ENCODE assay signal across 11 cellular contexts in the genomic region with DNA sequence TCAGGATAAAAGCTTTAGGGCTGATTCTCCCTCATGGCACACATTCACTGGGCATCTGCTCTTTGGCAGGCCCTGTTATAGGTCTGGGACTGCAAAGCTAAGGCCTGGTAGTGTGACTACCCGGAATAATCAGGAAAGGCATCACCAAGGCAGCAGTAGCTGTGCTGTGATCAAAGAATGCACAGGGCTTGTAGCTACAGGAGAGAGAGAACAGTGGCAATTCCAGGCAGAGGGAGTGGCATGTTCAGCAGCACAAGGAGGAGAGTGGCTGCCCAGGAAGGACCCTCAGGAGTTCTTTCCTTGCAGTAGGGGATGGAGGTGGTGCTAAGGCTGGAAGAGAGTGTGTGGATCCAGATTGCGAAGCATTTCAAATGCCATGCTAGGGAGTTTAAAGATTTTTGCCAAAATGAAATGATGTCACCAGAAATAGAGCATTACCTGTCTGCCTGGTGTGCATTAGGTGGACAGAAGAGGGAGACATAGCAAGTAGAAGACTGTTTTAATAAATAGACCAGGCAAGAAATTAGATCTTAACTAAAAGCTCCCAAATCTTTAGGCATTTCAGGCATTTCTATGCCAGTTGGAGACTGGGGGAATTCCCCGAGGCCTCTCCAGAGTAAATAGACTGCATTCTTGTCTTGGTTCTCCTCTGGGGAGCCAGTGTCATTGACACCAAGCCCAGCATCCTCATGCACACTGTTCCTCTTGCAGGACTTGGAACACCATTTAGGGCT.
A peak's percentile ranks its signal among the peaks of the same experiment; 100 is the strongest.
DNase-seq lines count a peak whose midpoint lies in the region; ATAC-seq and TF ChIP-seq lines count a peak whose summit lies in the region.
"Had no signal": no experiment of that assay in that cellular context is flagged by ENCODE, and none has a peak within 500 bp of the region (broad histone marks: within the 10 kb centered on the region; RNA-seq: fewer than 3 reads in every experiment).

No MANE protein-coding gene starts in this region.

- intact Hi-C loops in aorta (cut with DNase I) = no loop called here

- H3K27me3 ChIP-seq in aorta (ENCODE audit: control insufficient read depth in 1 of 2, insufficient read depth in 2 of 2, low read length in 1 of 2) = no peaks in the 10 kb centered on the region

- ATAC-seq in stimulated activated naive CD8-positive, alpha-beta T cell treated with anti-CD3 and anti-CD28 coated beads, Interleukin-15, Interleukin-2, amounts not matched to agents 100 U/mL and 50 U/mL, for 24 hours = no peak
- peak; percentile 21 for ATAC-seq in WTC11
- ATAC-seq in aorta (ENCODE audit: low FRiP score) = peak; percentile 23
- ATAC-seq in activated T-helper 17 cell treated with anti-CD3 and anti-CD28 coated beads, Interleukin-2, amount 50 U/mL, for 72 hours (replicated peaks) = no peak

- peaks cover 27% of the 10 kb centered on the region for H3K36me3 Mint-ChIP-seq in stimulated activated naive CD8-positive, alpha-beta T cell treated with anti-CD3 and anti-CD28 coated beads, Interleukin-15, Interleukin-2, amounts not matched to agents 100 ng/mL and 50 ng/mL, for 24 hours (ENCODE audit: low read depth)
- peaks cover 40% of the 10 kb centered on the region for H3K36me3 Mint-ChIP-seq in WTC11
- no peaks in the 10 kb centered on the region for H3K36me3 Mint-ChIP-seq in glutamatergic neuron (ENCODE audit: unreplicated experiment)
- H3K36me3 Mint-ChIP-seq in activated T-helper 17 cell treated with anti-CD3 and anti-CD28 coated beads, Interleukin-2, amount 50 U/mL, for 72 hours (ENCODE audit: low read depth) = peaks cover 84% of the 10 kb centered on the region

- H3K4me1 ChIP-seq in aorta (ENCODE audit: control insufficient read depth in 1 of 2, insufficient read depth in 2 of 2, low read length in 2 of 2) = no peaks in the 10 kb centered on the region

- no peaks in the 10 kb centered on the region for H3K9me3 Mint-ChIP-seq in stimulated activated naive CD8-positive, alpha-beta T cell treated with anti-CD3 and anti-CD28 coated beads, Interleukin-15, Interleukin-2, amounts not matched to agents 100 ng/mL and 50 ng/mL, for 24 hours
- H3K9me3 Mint-ChIP-seq in WTC11 (no peaks in the 10 kb centered on the region), glutamatergic neuron (ENCODE audit: unreplicated experiment) (peaks cover 9% of the 10 kb centered on the region)
- no peaks in the 10 kb centered on the region for H3K9me3 Mint-ChIP-seq in activated T-helper 17 cell treated with anti-CD3 and anti-CD28 coated beads, Interleukin-2, amount 50 U/mL, for 72 hours
- H3K9me3 Mint-ChIP-seq: T-helper 1 cell treated with Interleukin-12 subunit alpha and Interleukin-12 subunit beta and Interleukin-4 antibody, amounts not matched to agents 30 μg/mL and 1 μg/mL, for 36 hours had no signal

- no peak for TF ChIP-seq CTCF in WTC11 (IDR thresholded peaks at IDR 0.05)
- no peak for TF ChIP-seq CTCF in glutamatergic neuron (IDR thresholded peaks at IDR 0.05; ENCODE audit: partially characterized antibody, unreplicated experiment)

- DNase-seq in stimulated activated naive CD8-positive, alpha-beta T cell treated with anti-CD3 and anti-CD28 coated beads, Interleukin-15, Interleukin-2, amounts not matched to agents 100 U/mL and 50 U/mL, for 24 hours = no peak
- no peak for DNase-seq in WTC11 (ENCODE audit: low spot score)
- DNase-seq in glutamatergic neuron = no peak
- no peak for DNase-seq in aorta
- DNase-seq in HuH-7 (ENCODE audit: low spot score) = no peak
- no peak for DNase-seq in activated gamma-delta T cell treated with Interleukin-2 at 50 U/mL for 16 hours
- DNase-seq: Calu3, Kasumi-1 had no signal

- 47 to 54% methylated on average over 3 of the region's 3 CpGs for WGBS in aorta, 2 donors

- H3K36me3 ChIP-seq in aorta (ENCODE audit: control insufficient read depth in 1 of 2, insufficient read depth in 2 of 2, low read length in 1 of 2) = peaks cover 11 to 21% of the 10 kb centered on the region in 2 donors

- H3K9me3 ChIP-seq in aorta (ENCODE audit: control insufficient read depth, low read length) = no peaks in the 10 kb centered on the region

- no peaks in the 10 kb centered on the region for H3K27me3 Mint-ChIP-seq in stimulated activated naive CD8-positive, alpha-beta T cell treated with anti-CD3 and anti-CD28 coated beads, Interleukin-15, Interleukin-2, amounts not matched to agents 100 ng/mL and 50 ng/mL, for 24 hours
- no peaks in the 10 kb centered on the region for H3K27me3 Mint-ChIP-seq in WTC11 (ENCODE audit: low read depth)
- peaks cover 8% of the 10 kb centered on the region for H3K27me3 Mint-ChIP-seq in glutamatergic neuron (ENCODE audit: unreplicated experiment)
- no peaks in the 10 kb centered on the region for H3K27me3 Mint-ChIP-seq in activated T-helper 17 cell treated with anti-CD3 and anti-CD28 coated beads, Interleukin-2, amount 50 U/mL, for 72 hours

- peak overlapping the region; percentile 67 for H3K27ac Mint-ChIP-seq in stimulated activated naive CD8-positive, alpha-beta T cell treated with anti-CD3 and anti-CD28 coated beads, Interleukin-15, Interleukin-2, amounts not matched to agents 100 ng/mL and 50 ng/mL, for 24 hours
- H3K27ac Mint-ChIP-seq in WTC11 = peak overlapping the region; percentile 55
- peak overlapping the region; percentile 38 for H3K27ac Mint-ChIP-seq in glutamatergic neuron (ENCODE audit: unreplicated experiment)
- no peak overlapping the region for H3K27ac Mint-ChIP-seq in activated T-helper 17 cell treated with anti-CD3 and anti-CD28 coated beads, Interleukin-2, amount 50 U/mL, for 72 hours
- H3K27ac Mint-ChIP-seq: T-helper 1 cell treated with Interleukin-12 subunit alpha and Interleukin-12 subunit beta and Interleukin-4 antibody, amounts not matched to agents 30 μg/mL and 1 μg/mL, for 36 hours had no signal

- no peak overlapping the region for H3K4me3 Mint-ChIP-seq in stimulated activated naive CD8-positive, alpha-beta T cell treated with anti-CD3 and anti-CD28 coated beads, Interleukin-15, Interleukin-2, amounts not matched to agents 100 ng/mL and 50 ng/mL, for 24 hours
- H3K4me3 Mint-ChIP-seq in WTC11 = no peak overlapping the region
- H3K4me3 Mint-ChIP-seq in glutamatergic neuron (ENCODE audit: unreplicated experiment) = no peak overlapping the region
- no peak overlapping the region for H3K4me3 Mint-ChIP-seq in activated T-helper 17 cell treated with anti-CD3 and anti-CD28 coated beads, Interleukin-2, amount 50 U/mL, for 72 hours
- H3K4me3 Mint-ChIP-seq: T-helper 1 cell treated with Interleukin-12 subunit alpha and Interleukin-12 subunit beta and Interleukin-4 antibody, amounts not matched to agents 30 μg/mL and 1 μg/mL, for 36 hours had no signal

- no peaks in the 10 kb centered on the region for H3K4me1 Mint-ChIP-seq in stimulated activated naive CD8-positive, alpha-beta T cell treated with anti-CD3 and anti-CD28 coated beads, Interleukin-15, Interleukin-2, amounts not matched to agents 100 ng/mL and 50 ng/mL, for 24 hours (ENCODE audit: low read depth)
- H3K4me1 Mint-ChIP-seq in WTC11 (peaks cover 29% of the 10 kb centered on the region), glutamatergic neuron (ENCODE audit: low read depth, unreplicated experiment) (peaks cover 7% of the 10 kb centered on the region)
- peaks cover 4% of the 10 kb centered on the region for H3K4me1 Mint-ChIP-seq in activated T-helper 17 cell treated with anti-CD3 and anti-CD28 coated beads, Interleukin-2, amount 50 U/mL, for 72 hours

- peak overlapping the region in 1 of 2 donors; percentile 14 for H3K27ac ChIP-seq in aorta (ENCODE audit: low read depth in 1 of 2, low read length in 2 of 2)

- no peak overlapping the region for H3K4me3 ChIP-seq in aorta (ENCODE audit: low read length in 2 of 2)

- CTCF ChIA-PET in WTC11 (lab: Charles Lee) = interaction anchor here (0.7 to 3.0 kb wide), 8 partner anchors 8 to 263 kb away, joined by 3 to 20 read pairs (median 5); a partner anchor contains a TSS

- POLR2A ChIA-PET in WTC11 (lab: Charles Lee) = no interaction called here

TF ChIP-seq in WTC11, 78 proteins besides CTCF, POLR2A, EP300 and RAD21 (continues in another document):
- TF ChIP-seq, protein P1, sequence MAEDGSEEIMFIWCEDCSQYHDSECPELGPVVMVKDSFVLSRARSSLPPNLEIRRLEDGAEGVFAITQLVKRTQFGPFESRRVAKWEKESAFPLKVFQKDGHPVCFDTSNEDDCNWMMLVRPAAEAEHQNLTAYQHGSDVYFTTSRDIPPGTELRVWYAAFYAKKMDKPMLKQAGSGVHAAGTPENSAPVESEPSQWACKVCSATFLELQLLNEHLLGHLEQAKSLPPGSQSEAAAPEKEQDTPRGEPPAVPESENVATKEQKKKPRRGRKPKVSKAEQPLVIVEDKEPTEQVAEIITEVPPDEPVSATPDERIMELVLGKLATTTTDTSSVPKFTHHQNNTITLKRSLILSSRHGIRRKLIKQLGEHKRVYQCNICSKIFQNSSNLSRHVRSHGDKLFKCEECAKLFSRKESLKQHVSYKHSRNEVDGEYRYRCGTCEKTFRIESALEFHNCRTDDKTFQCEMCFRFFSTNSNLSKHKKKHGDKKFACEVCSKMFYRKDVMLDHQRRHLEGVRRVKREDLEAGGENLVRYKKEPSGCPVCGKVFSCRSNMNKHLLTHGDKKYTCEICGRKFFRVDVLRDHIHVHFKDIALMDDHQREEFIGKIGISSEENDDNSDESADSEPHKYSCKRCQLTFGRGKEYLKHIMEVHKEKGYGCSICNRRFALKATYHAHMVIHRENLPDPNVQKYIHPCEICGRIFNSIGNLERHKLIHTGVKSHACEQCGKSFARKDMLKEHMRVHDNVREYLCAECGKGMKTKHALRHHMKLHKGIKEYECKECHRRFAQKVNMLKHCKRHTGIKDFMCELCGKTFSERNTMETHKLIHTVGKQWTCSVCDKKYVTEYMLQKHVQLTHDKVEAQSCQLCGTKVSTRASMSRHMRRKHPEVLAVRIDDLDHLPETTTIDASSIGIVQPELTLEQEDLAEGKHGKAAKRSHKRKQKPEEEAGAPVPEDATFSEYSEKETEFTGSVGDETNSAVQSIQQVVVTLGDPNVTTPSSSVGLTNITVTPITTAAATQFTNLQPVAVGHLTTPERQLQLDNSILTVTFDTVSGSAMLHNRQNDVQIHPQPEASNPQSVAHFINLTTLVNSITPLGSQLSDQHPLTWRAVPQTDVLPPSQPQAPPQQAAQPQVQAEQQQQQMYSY (CRISPR knock-in tag; IDR thresholded peaks at IDR 0.05) = no peak
- TF ChIP-seq, protein P2, sequence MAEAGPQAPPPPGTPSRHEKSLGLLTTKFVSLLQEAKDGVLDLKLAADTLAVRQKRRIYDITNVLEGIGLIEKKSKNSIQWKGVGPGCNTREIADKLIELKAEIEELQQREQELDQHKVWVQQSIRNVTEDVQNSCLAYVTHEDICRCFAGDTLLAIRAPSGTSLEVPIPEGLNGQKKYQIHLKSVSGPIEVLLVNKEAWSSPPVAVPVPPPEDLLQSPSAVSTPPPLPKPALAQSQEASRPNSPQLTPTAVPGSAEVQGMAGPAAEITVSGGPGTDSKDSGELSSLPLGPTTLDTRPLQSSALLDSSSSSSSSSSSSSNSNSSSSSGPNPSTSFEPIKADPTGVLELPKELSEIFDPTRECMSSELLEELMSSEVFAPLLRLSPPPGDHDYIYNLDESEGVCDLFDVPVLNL (CRISPR knock-in tag; IDR thresholded peaks at IDR 0.05; ENCODE audit: borderline replicate concordance, low read depth) = no peak

Comparison
In these comparisons a context has a peak if more than half of its experiments do, and no peak if none do; other contexts are left out.
1. ATAC-seq: peak in WTC11 (single experiment) and aorta (single experiment); none in stimulated activated naive CD8-positive, alpha-beta T cell treated with anti-CD3 and anti-CD28 coated beads, Interleukin-15, Interleukin-2, amounts not matched to agents 100 U/mL and 50 U/mL, for 24 hours (single experiment) and activated T-helper 17 cell treated with anti-CD3 and anti-CD28 coated beads, Interleukin-2, amount 50 U/mL, for 72 hours (single experiment).